Comparison of ENCODE assay signal across 23 cellular contexts in the genomic region with DNA sequence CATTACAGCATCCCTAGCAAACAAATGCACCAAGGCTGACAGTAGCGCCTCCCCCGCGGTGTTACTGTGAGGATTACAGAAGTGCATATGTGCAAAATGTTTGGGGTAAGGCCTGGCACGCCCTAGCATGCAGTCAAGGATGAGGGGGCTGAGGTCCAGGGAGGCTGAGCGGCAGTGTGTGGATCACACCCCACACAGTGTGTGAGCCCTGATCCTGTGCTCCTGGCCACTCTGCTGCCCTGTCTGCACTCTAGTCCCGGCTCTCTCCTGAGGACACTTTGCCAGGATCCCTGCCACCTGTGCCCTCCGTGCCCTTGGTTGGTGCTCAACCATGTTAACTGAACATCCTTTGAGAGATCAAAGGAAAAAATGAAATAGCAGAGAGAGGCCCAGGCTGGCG.
DNase-seq lines count a peak whose midpoint lies in the region; ATAC-seq and TF ChIP-seq lines count a peak whose summit lies in the region.
"Had no signal": no experiment of that assay in that cellular context is flagged by ENCODE, and none has a peak within 500 bp of the region (broad histone marks: within the 10 kb centered on the region; RNA-seq: fewer than 3 reads in every experiment).

No MANE protein-coding gene starts in this region.

- POLR2A ChIA-PET in IMR-90 (lab: Charles Lee; ENCODE audit: unreplicated experiment), result no interaction called here

- CTCF ChIA-PET in IMR-90 (lab: Yijun Ruan, JAX), result no interaction called here

- no peak overlapping the region for H2AK9ac ChIP-seq in IMR-90 (replicated peaks; ENCODE audit: low read depth, low read length, poor library complexity)

- H2BK120ac ChIP-seq in IMR-90 (ENCODE audit: low read depth, low read length), result no peak overlapping the region
- no peak overlapping the region for H2BK120ac ChIP-seq in neuronal stem cell (ENCODE audit: low read depth, low read length)
- H2BK120ac ChIP-seq in mesenchymal stem cell (ENCODE audit: low read depth, low read length), result no peak overlapping the region

- H2AK5ac ChIP-seq in IMR-90 (ENCODE audit: low read depth, low read length) (no peak overlapping the region), neuronal stem cell (ENCODE audit: low read depth, low read length) (no peak overlapping the region), mesenchymal stem cell (ENCODE audit: low read length, severe bottlenecking) (no peak overlapping the region)

- H2BK20ac ChIP-seq in IMR-90 (ENCODE audit: low read depth, low read length), result no peak overlapping the region

- H3K18ac ChIP-seq in IMR-90 (ENCODE audit: low read depth, low read length) (no peak overlapping the region), neuronal stem cell (ENCODE audit: low read length) (peak overlapping the region; percentile 2), mesenchymal stem cell (ENCODE audit: low read depth in 1 of 2, low read length in 2 of 2) (no peak overlapping the region)

- H4K20me1 ChIP-seq in IMR-90 (ENCODE audit: insufficient read depth, low read length), result no peaks in the 10 kb centered on the region
- H4K20me1 ChIP-seq: BLaER1 treated with 17β-estradiol and CSF1 and Interleukin-3, amounts not matched to agents 10 nM and 100 nM had no signal

- peak overlapping the region; percentile 21 for H2AFZ ChIP-seq in IMR-90 (replicated peaks; ENCODE audit: low read length, poor library complexity)
- H2AFZ ChIP-seq in neuronal stem cell (ENCODE audit: low read length), result no peak overlapping the region
- H2AFZ ChIP-seq in mesenchymal stem cell (ENCODE audit: low read depth, low read length), result no peak overlapping the region
- H2AFZ ChIP-seq: GM23338 had no signal

- in situ Hi-C loops in IMR-90 (cut with MboI; ENCODE audit: low sequenced_read_pairs), result no loop called here

- no peak for TF ChIP-seq POLR2A in IMR-90 (IDR thresholded peaks at IDR 0.05; ENCODE audit: low read depth, low read length)

- H3K4me3 ChIP-seq in IMR-90 (ENCODE audit: insufficient read depth, low read depth, low read length) (no peak overlapping the region), neuronal stem cell (ENCODE audit: low read length in 2 of 2) (no peak overlapping the region), mesenchymal stem cell (ENCODE audit: insufficient read depth in 1 of 2, low read depth in 1 of 2, low read length in 2 of 2) (no peak overlapping the region)
- H3K4me3 ChIP-seq: A549; BLaER1 treated with 17β-estradiol and CSF1 and Interleukin-3, amounts not matched to agents 10 nM and 100 nM; GM23338; HAP-1 had no signal

- DNase-seq in IMR-90 (no peak), SW480 (ENCODE audit: low spot score) (peak; percentile 25), neuronal stem cell (ENCODE audit: low spot score) (no peak), GM20000 (ENCODE audit: low spot score) (no peak), H4 (ENCODE audit: low spot score) (no peak), NOMO-1 treated with DMSO at 0.1 percent for 48 hours (lab: John Stamatoyannopoulos, UW; ENCODE audit: unreplicated experiment) (no peak), mesenchymal stem cell (no peak)
- DNase-seq: 8988T; ACHN; AML-193; BE2C; Calu3; CD4-positive, alpha-beta memory T cell; COR-L47; DMS53; DMS79 treated with DMSO at 0.1 percent for 48 hours; GF-D8; HFFc6 had no signal

- H3K4ac ChIP-seq in IMR-90 (ENCODE audit: low read depth, low read length) (no peak overlapping the region), neuronal stem cell (ENCODE audit: low read length) (no peak overlapping the region), mesenchymal stem cell (ENCODE audit: low read depth in 1 of 2, low read length in 2 of 2) (no peak overlapping the region)

- H3K14ac ChIP-seq in IMR-90 (replicated peaks; ENCODE audit: low read depth, low read length), result no peak overlapping the region
- H3K14ac ChIP-seq in neuronal stem cell (ENCODE audit: low read length), result peak overlapping the region; percentile 47
- H3K14ac ChIP-seq in mesenchymal stem cell (ENCODE audit: low read length in 2 of 2), result no peak overlapping the region

- no peak overlapping the region for H3K56ac ChIP-seq in IMR-90 (ENCODE audit: extremely low read depth, insufficient read depth, low read length)

- H3K9me3 ChIP-seq in IMR-90 (ENCODE audit: control insufficient read depth, insufficient read depth, low read length) (peaks cover 20% of the 10 kb centered on the region), neuronal stem cell (replicated peaks in 1 of 2; ENCODE audit: control insufficient read depth in 2 of 2, insufficient read depth in 1 of 2, low read depth in 1 of 2, low read length in 2 of 2) (peaks cover 6 to 20% of the 10 kb centered on the region in 2 donors), mesenchymal stem cell (ENCODE audit: control insufficient read depth, low read length) (peaks cover 25% of the 10 kb centered on the region)
- H3K9me3 ChIP-seq: BE2C, HAP-1 had no signal

- no peak overlapping the region for H4K5ac ChIP-seq in IMR-90 (ENCODE audit: low read depth, low read length)

- H4K91ac ChIP-seq in IMR-90 (ENCODE audit: insufficient read depth, low read depth, low read length) (no peak overlapping the region), neuronal stem cell (ENCODE audit: low read depth, low read length, poor library complexity) (peak overlapping the region; percentile 22), mesenchymal stem cell (ENCODE audit: low read length) (no peak overlapping the region)

- no peak for TF ChIP-seq RAD21 in IMR-90 (IDR thresholded peaks at IDR 0.05; ENCODE audit: low read length)

- H2BK12ac ChIP-seq in neuronal stem cell (ENCODE audit: low read length), result no peak overlapping the region
- H2BK12ac ChIP-seq in mesenchymal stem cell (ENCODE audit: low read length in 2 of 2), result no peak overlapping the region

- no TSS peak for BruUV-seq in IMR-90 (replicated peaks; lab: Mats Ljungman, UMichigan)

- dilution Hi-C loops in IMR-90 (cut with HindIII; ENCODE audit: low sequenced_read_pairs, unreplicated experiment), result no loop called here

- no peaks in the 10 kb centered on the region for H3K9me1 ChIP-seq in IMR-90 (ENCODE audit: insufficient read depth, low read length)

- ATAC-seq in IMR-90 (ENCODE audit: low read depth) (no peak), esophagus mucosa (peak; percentile 12)
- ATAC-seq: A549, GM23338 had no signal

- no peak overlapping the region for H2BK15ac ChIP-seq in IMR-90 (ENCODE audit: low read depth, low read length)
- no peak overlapping the region for H2BK15ac ChIP-seq in neuronal stem cell (ENCODE audit: low read length)
- no peak overlapping the region for H2BK15ac ChIP-seq in mesenchymal stem cell (ENCODE audit: low read depth, poor library complexity, severe bottlenecking)

- no peak overlapping the region for H3K27ac ChIP-seq in IMR-90 (ENCODE audit: insufficient read depth, low read length)
- H3K27ac ChIP-seq in neuronal stem cell (replicated peaks; ENCODE audit: low read length), result no peak overlapping the region
- H3K27ac ChIP-seq in mesenchymal stem cell (ENCODE audit: low read length, poor library complexity, severe bottlenecking), result no peak overlapping the region
- H3K27ac ChIP-seq: A549; BLaER1 treated with 17β-estradiol and CSF1 and Interleukin-3, amounts not matched to agents 10 nM and 100 nM had no signal

- no peak overlapping the region for H3K23ac ChIP-seq in IMR-90 (ENCODE audit: low read depth, low read length)
- H3K23ac ChIP-seq in neuronal stem cell (ENCODE audit: low read depth, low read length, poor library complexity), result peak overlapping the region; percentile 53
- H3K23ac ChIP-seq in mesenchymal stem cell (ENCODE audit: low read length in 2 of 2), result no peak overlapping the region

- intact Hi-C loops in IMR-90 (cut with micrococcal nuclease), result no loop called here

- H3K4me1 ChIP-seq in IMR-90 (ENCODE audit: control insufficient read depth, insufficient read depth, low read length) (no peaks in the 10 kb centered on the region), neuronal stem cell (ENCODE audit: control insufficient read depth in 2 of 2, insufficient read depth in 1 of 2, low read depth in 1 of 2, low read length in 2 of 2) (peaks cover 13 to 20% of the 10 kb centered on the region in 2 donors), mesenchymal stem cell (ENCODE audit: control insufficient read depth, insufficient read depth, low read depth, low read length) (no peaks in the 10 kb centered on the region)
- H3K4me1 ChIP-seq: A549; BE2C; BLaER1 treated with 17β-estradiol and CSF1 and Interleukin-3, amounts not matched to agents 10 nM and 100 nM; HAP-1 had no signal

- no peaks in the 10 kb centered on the region for H3K36me3 ChIP-seq in IMR-90 (ENCODE audit: control insufficient read depth, insufficient read depth, low read length)
- H3K36me3 ChIP-seq in neuronal stem cell (replicated peaks in 1 of 2; ENCODE audit: control insufficient read depth in 2 of 2, insufficient read depth in 2 of 2, low read length in 2 of 2), result no peaks in the 10 kb centered on the region
- H3K36me3 ChIP-seq in mesenchymal stem cell (ENCODE audit: control insufficient read depth in 1 of 2, insufficient read depth in 2 of 2, low read depth in 1 of 2, low read length in 2 of 2), result no peaks in the 10 kb centered on the region
- H3K36me3 ChIP-seq: BE2C; BLaER1 treated with 17β-estradiol and CSF1 and Interleukin-3, amounts not matched to agents 10 nM and 100 nM; HAP-1 had no signal

- 100% methylated on average over 1 of the region's 8 CpGs; no CpG with 5 or more reads in 1 of the 2 experiments for WGBS in IMR-90 (ENCODE audit: extremely low coverage in 2 of 2, insufficient read length in 1 of 2), 2 experiments
- WGBS in neuronal stem cell (ENCODE audit: extremely low coverage in 2 of 2, insufficient read length in 2 of 2, insufficient replicate concordance in 1 of 2), 2 donors, result no CpG with 5 or more reads among the region's 8 CpGs
- 79% methylated on average over 8 of the region's 8 CpGs for WGBS in mesenchymal stem cell

- H2BK5ac ChIP-seq in IMR-90 (ENCODE audit: low read depth, low read length, poor library complexity, severe bottlenecking) (no peak overlapping the region), neuronal stem cell (ENCODE audit: low read length) (no peak overlapping the region), mesenchymal stem cell (ENCODE audit: low read depth, low read length, poor library complexity, severe bottlenecking) (no peak overlapping the region)

- H3K4me2 ChIP-seq in IMR-90 (ENCODE audit: low read depth, low read length), result no peak overlapping the region
- no peak overlapping the region for H3K4me2 ChIP-seq in neuronal stem cell (ENCODE audit: insufficient read depth, low read length, poor library complexity, severe bottlenecking)
- H3K4me2 ChIP-seq in mesenchymal stem cell (ENCODE audit: low read length, poor library complexity, severe bottlenecking), result no peak overlapping the region
- H3K4me2 ChIP-seq: A549; BLaER1 treated with 17β-estradiol and CSF1 and Interleukin-3, amounts not matched to agents 10 nM and 100 nM; GM23338 had no signal

- H4K8ac ChIP-seq in IMR-90 (ENCODE audit: low read depth in 2 of 2, low read length in 2 of 2) (no peak overlapping the region), neuronal stem cell (ENCODE audit: low read depth, low read length) (peak overlapping the region; percentile 56), mesenchymal stem cell (ENCODE audit: low read length) (no peak overlapping the region)

- TF ChIP-seq CTCF in IMR-90 (conservative IDR thresholded peaks at IDR 0.05; ENCODE audit: low read depth, low read length) (no peak), GM20000 (IDR thresholded peaks at IDR 0.05; ENCODE audit: extremely low read depth, missing control alignments) (no peak)

- no peaks in the 10 kb centered on the region for H3K79me1 ChIP-seq in IMR-90 (ENCODE audit: low read depth in 1 of 2, low read length in 2 of 2)
- no peaks in the 10 kb centered on the region for H3K79me1 ChIP-seq in neuronal stem cell (ENCODE audit: low read depth, low read length)
- no peaks in the 10 kb centered on the region for H3K79me1 ChIP-seq in mesenchymal stem cell (replicated peaks; ENCODE audit: low read length, poor library complexity, severe bottlenecking)

- no peaks in the 10 kb centered on the region for H3K27me3 ChIP-seq in IMR-90 (ENCODE audit: control insufficient read depth, insufficient read depth, low read length)
- H3K27me3 ChIP-seq in neuronal stem cell (ENCODE audit: control insufficient read depth in 3 of 3, insufficient read depth in 3 of 3, low read depth in 1 of 3, low read length in 3 of 3), result no peaks in the 10 kb centered on the region
- H3K27me3 ChIP-seq in mesenchymal stem cell (ENCODE audit: control insufficient read depth in 1 of 2, insufficient read depth in 1 of 2, low read length in 2 of 2), result no peaks in the 10 kb centered on the region
- H3K27me3 ChIP-seq: BE2C; BLaER1 treated with 17β-estradiol and CSF1 and Interleukin-3, amounts not matched to agents 10 nM and 100 nM had no signal

- no peak overlapping the region for H3K9ac ChIP-seq in IMR-90 (ENCODE audit: low read depth, low read length)
- peak overlapping the region; percentile 7 for H3K9ac ChIP-seq in neuronal stem cell (ENCODE audit: low read depth, low read length, poor library complexity)
- H3K9ac ChIP-seq in mesenchymal stem cell (ENCODE audit: low read length), result no peak overlapping the region
- H3K9ac ChIP-seq: BLaER1 treated with 17β-estradiol and CSF1 and Interleukin-3, amounts not matched to agents 10 nM and 100 nM had no signal
